26 cellular contexts compared by ENCODE assay signal in genomic region chr6:33967266-33967767, GRCh38.
DNase-seq lines count a peak whose midpoint lies in the region; ATAC-seq and TF ChIP-seq lines count a peak whose summit lies in the region.
"Had no signal": no experiment of that assay in that cellular context is flagged by ENCODE, and none has a peak within 500 bp of the region (broad histone marks: within the 10 kb centered on the region; RNA-seq: fewer than 3 reads in every experiment).

No MANE protein-coding gene starts in this region.

- POLR2A ChIA-PET in naive thymus-derived CD4-positive, alpha-beta T cell (lab: Charles Lee), result interaction anchor here (0.6 kb wide), 1 partner anchor 1247 kb away, joined by 3 read pairs; no protein-coding TSS in a partner anchor

- H3K27ac ChIP-seq in spleen, result no peak overlapping the region
- no peak overlapping the region for H3K27ac ChIP-seq in naive thymus-derived CD4-positive, alpha-beta T cell (ENCODE audit: low read depth, low read length)
- H3K27ac ChIP-seq: epithelial cell of prostate, lower lobe of right lung, Peyer's patch, prostate gland had no signal

- H3K4me3 ChIP-seq in spleen (no peak overlapping the region), MG63 (no peak overlapping the region)
- no peak overlapping the region for H3K4me3 ChIP-seq in naive thymus-derived CD4-positive, alpha-beta T cell (ENCODE audit: low read length)
- H3K4me3 ChIP-seq: GM12878, lower lobe of right lung, mucosa of descending colon, Peyer's patch, prostate gland had no signal

- DNase-seq in activated naive CD4-positive, alpha-beta T cell treated with anti-CD3 and anti-CD28 coated beads, Interleukin-2, amount 50 U/mL, for 72 hours (ENCODE audit: low spot score in 2 of 2), result no peak
- DNase-seq in activated naive CD4-positive, alpha-beta T cell treated with anti-CD3 and anti-CD28 coated beads, Interleukin-2, amount 50 U/mL, for 16 hours, result no peak
- DNase-seq in NCI-H524 treated with DMSO at 0.1 percent for 48 hours (lab: John Stamatoyannopoulos, UW), result peak; percentile 79
- peak; percentile 88 for DNase-seq in left kidney (ENCODE audit: low read depth, low spot score)
- peak; percentile 28 for DNase-seq in spleen
- no peak for DNase-seq in MG63
- no peak for DNase-seq in stimulated activated naive B cell treated with anti-CD40 and anti-IgM and Interleukin-4, amounts not matched to agents 10 μg/mL and 1 μg/mL and 100 μg/mL, for 72 hours
- DNase-seq in naive thymus-derived CD4-positive, alpha-beta T cell, result no peak
- DNase-seq: activated CD4-positive, alpha-beta memory T cell treated with anti-CD3 and anti-CD28 coated beads, Interleukin-2, amount 10 ng/mL, durations not matched to agents 7 days and 5 days; activated CD4-positive, CD25-positive, alpha-beta regulatory T cell treated with anti-CD3 and anti-CD28 coated beads, Interleukin-2, amount 50 U/mL, for 72 hours; activated CD8-positive, alpha-beta memory T cell treated with anti-CD3 and anti-CD28 coated beads, Interleukin-2, amount 50 U/mL, for 48 hours; activated naive CD8-positive, alpha-beta T cell treated with anti-CD3 and anti-CD28 coated beads, Interleukin-2, amount 50 U/mL, for 24 hours; KBM-7; lower lobe of right lung; NCI-H1417 treated with DMSO at 0.1 percent for 48 hours; NCI-H2081 treated with DMSO at 0.1 percent for 48 hours; stimulated activated naive CD8-positive, alpha-beta T cell treated with anti-CD3 and anti-CD28 coated beads, Interleukin-15, Interleukin-2, amounts not matched to agents 100 U/mL and 50 U/mL, for 24 hours; T-cell had no signal

- H3K9me3 ChIP-seq in spleen (peaks cover 0 to 16% (median 6%) of the 10 kb centered on the region in 8 donors), MG63 (peaks cover 4% of the 10 kb centered on the region)
- no peaks in the 10 kb centered on the region for H3K9me3 ChIP-seq in naive thymus-derived CD4-positive, alpha-beta T cell (ENCODE audit: control insufficient read depth in 2 of 3, low read length in 3 of 3)
- H3K9me3 ChIP-seq: prostate gland had no signal

- 70 to 100% (median 78%) methylated on average over 3 of the region's 3 CpGs for WGBS in spleen, 5 donors

- no peaks in the 10 kb centered on the region for H3K4me1 ChIP-seq in spleen
- no peaks in the 10 kb centered on the region for H3K4me1 ChIP-seq in naive thymus-derived CD4-positive, alpha-beta T cell (ENCODE audit: control insufficient read depth in 2 of 2, insufficient read depth in 2 of 2, low read length in 2 of 2)
- H3K4me1 ChIP-seq: lower lobe of right lung, Peyer's patch, prostate gland had no signal

- TF ChIP-seq POLR2A in spleen (IDR thresholded peaks at IDR 0.05), result no peak

- H3K27me3 Mint-ChIP-seq in stimulated activated naive B cell treated with anti-CD40 and anti-IgM and Interleukin-4, amounts not matched to agents 10 μg/mL and 1 μg/mL and 100 μg/mL, for 72 hours, result peaks cover 44 to 68% of the 10 kb centered on the region in 2 donors
- H3K27me3 Mint-ChIP-seq in naive thymus-derived CD4-positive, alpha-beta T cell, result peaks cover 19 to 64% (median 33%) of the 10 kb centered on the region in 5 donors

- no peaks in the 10 kb centered on the region for H3K36me3 ChIP-seq in spleen
- H3K36me3 ChIP-seq in MG63, result no peaks in the 10 kb centered on the region
- no peaks in the 10 kb centered on the region for H3K36me3 ChIP-seq in naive thymus-derived CD4-positive, alpha-beta T cell (ENCODE audit: control insufficient read depth in 2 of 3, insufficient read depth in 3 of 3, low read length in 3 of 3)
- H3K36me3 ChIP-seq: lower lobe of right lung, Peyer's patch, prostate gland had no signal

- H3K9me3 Mint-ChIP-seq in activated naive CD4-positive, alpha-beta T cell treated with anti-CD3 and anti-CD28 coated beads, Interleukin-2, amount 50 U/mL, for 72 hours, result no peaks in the 10 kb centered on the region
- peaks cover 0 to 4% of the 10 kb centered on the region in 2 donors for H3K9me3 Mint-ChIP-seq in stimulated activated naive B cell treated with anti-CD40 and anti-IgM and Interleukin-4, amounts not matched to agents 10 μg/mL and 1 μg/mL and 100 μg/mL, for 72 hours
- H3K9me3 Mint-ChIP-seq in naive thymus-derived CD4-positive, alpha-beta T cell, result peaks cover 0 to 10% (median 1%) of the 10 kb centered on the region in 11 donors
- H3K9me3 Mint-ChIP-seq: activated CD4-positive, alpha-beta memory T cell treated with anti-CD3 and anti-CD28 coated beads, Interleukin-2, amount 10 ng/mL, durations not matched to agents 7 days and 5 days; activated naive CD8-positive, alpha-beta T cell treated with anti-CD3 and anti-CD28 coated beads, Interleukin-2, amount 50 U/mL, for 24 hours; CD4-positive, alpha-beta T cell; central memory CD8-positive, alpha-beta T cell had no signal

- no peak for TF ChIP-seq CTCF in spleen (IDR thresholded peaks at IDR 0.05 in 8 of 11, conservative IDR thresholded peaks at IDR 0.05 in 3 of 11)

- no peaks in the 10 kb centered on the region for H3K4me1 Mint-ChIP-seq in stimulated activated naive B cell treated with anti-CD40 and anti-IgM and Interleukin-4, amounts not matched to agents 10 μg/mL and 1 μg/mL and 100 μg/mL, for 72 hours
- H3K4me1 Mint-ChIP-seq in naive thymus-derived CD4-positive, alpha-beta T cell, result peaks cover 0 to 2% (median 0%) of the 10 kb centered on the region in 7 donors
- H3K4me1 Mint-ChIP-seq: activated CD4-positive, alpha-beta memory T cell treated with anti-CD3 and anti-CD28 coated beads, Interleukin-2, amount 10 ng/mL, durations not matched to agents 7 days and 5 days; activated naive CD8-positive, alpha-beta T cell treated with anti-CD3 and anti-CD28 coated beads, Interleukin-2, amount 50 U/mL, for 24 hours; T-cell had no signal

- intact Hi-C loops in spleen (cut with DNase I; ENCODE audit: low total_unique reads), result no loop called here
- intact Hi-C loops in naive thymus-derived CD4-positive, alpha-beta T cell (cut with micrococcal nuclease), result no loop called here

- H3K36me3 Mint-ChIP-seq in activated naive CD4-positive, alpha-beta T cell treated with anti-CD3 and anti-CD28 coated beads, Interleukin-2, amount 50 U/mL, for 72 hours, result no peaks in the 10 kb centered on the region
- H3K36me3 Mint-ChIP-seq in stimulated activated naive B cell treated with anti-CD40 and anti-IgM and Interleukin-4, amounts not matched to agents 10 μg/mL and 1 μg/mL and 100 μg/mL, for 72 hours, result no peaks in the 10 kb centered on the region
- H3K36me3 Mint-ChIP-seq in naive thymus-derived CD4-positive, alpha-beta T cell, result peaks cover 0 to 3% (median 0%) of the 10 kb centered on the region in 5 donors
- H3K36me3 Mint-ChIP-seq: T-cell had no signal

- peak overlapping the region; percentile 2 to 82 for H3K27ac Mint-ChIP-seq in activated naive CD4-positive, alpha-beta T cell treated with anti-CD3 and anti-CD28 coated beads, Interleukin-2, amount 50 U/mL, for 72 hours
- no peak overlapping the region for H3K27ac Mint-ChIP-seq in stimulated activated naive B cell treated with anti-CD40 and anti-IgM and Interleukin-4, amounts not matched to agents 10 μg/mL and 1 μg/mL and 100 μg/mL, for 72 hours
- no peak overlapping the region for H3K27ac Mint-ChIP-seq in naive thymus-derived CD4-positive, alpha-beta T cell
- H3K27ac Mint-ChIP-seq: activated CD4-positive, alpha-beta memory T cell treated with anti-CD3 and anti-CD28 coated beads, Interleukin-2, amount 10 ng/mL, durations not matched to agents 7 days and 5 days; activated naive CD8-positive, alpha-beta T cell treated with anti-CD3 and anti-CD28 coated beads, Interleukin-2, amount 50 U/mL, for 24 hours; CD4-positive, alpha-beta T cell; HFFc6; T-cell had no signal

- H3K27me3 ChIP-seq in spleen (replicated peaks in 1 of 7) (peaks cover 0 to 29% (median 0%) of the 10 kb centered on the region in 7 donors), MG63 (no peaks in the 10 kb centered on the region; the same call in none of the 2 replicates)
- no peaks in the 10 kb centered on the region for H3K27me3 ChIP-seq in naive thymus-derived CD4-positive, alpha-beta T cell (ENCODE audit: control insufficient read depth in 2 of 2, insufficient read depth in 2 of 2, low read length in 2 of 2)
- H3K27me3 ChIP-seq: Peyer's patch had no signal

- no peak overlapping the region for H3K4me3 Mint-ChIP-seq in stimulated activated naive B cell treated with anti-CD40 and anti-IgM and Interleukin-4, amounts not matched to agents 10 μg/mL and 1 μg/mL and 100 μg/mL, for 72 hours
- no peak overlapping the region for H3K4me3 Mint-ChIP-seq in naive thymus-derived CD4-positive, alpha-beta T cell
- H3K4me3 Mint-ChIP-seq: activated CD4-positive, alpha-beta memory T cell treated with anti-CD3 and anti-CD28 coated beads, Interleukin-2, amount 10 ng/mL, durations not matched to agents 7 days and 5 days; activated naive CD8-positive, alpha-beta T cell treated with anti-CD3 and anti-CD28 coated beads, Interleukin-2, amount 50 U/mL, for 24 hours; CD4-positive, alpha-beta T cell; central memory CD8-positive, alpha-beta T cell; HFFc6; T-cell had no signal

- CTCF ChIA-PET in naive thymus-derived CD4-positive, alpha-beta T cell (lab: Charles Lee), result no interaction called here

- ATAC-seq in activated naive CD4-positive, alpha-beta T cell treated with anti-CD3 and anti-CD28 coated beads, Interleukin-2, amount 50 U/mL, for 72 hours, result no peak
- no peak for ATAC-seq in stimulated activated naive B cell treated with anti-CD40 and anti-IgM and Interleukin-4, amounts not matched to agents 10 μg/mL and 1 μg/mL and 100 μg/mL, for 72 hours (replicated peaks)
- no peak for ATAC-seq in naive thymus-derived CD4-positive, alpha-beta T cell
- ATAC-seq: activated naive CD8-positive, alpha-beta T cell treated with anti-CD3 and anti-CD28 coated beads, Interleukin-2, amount 50 U/mL, for 24 hours; GM12878; lower lobe of right lung; stimulated activated naive CD8-positive, alpha-beta T cell treated with anti-CD3 and anti-CD28 coated beads, Interleukin-15, Interleukin-2, amounts not matched to agents 100 U/mL and 50 U/mL, for 24 hours; T-cell had no signal

Comparison
In these comparisons a context has a peak if more than half of its experiments do, and no peak if none do; other contexts are left out.
1. DNase-seq: peak in NCI-H524 treated with DMSO at 0.1 percent for 48 hours (single experiment), left kidney (single experiment) and spleen (single experiment); none in activated naive CD4-positive, alpha-beta T cell treated with anti-CD3 and anti-CD28 coated beads, Interleukin-2, amount 50 U/mL, for 72 hours (0 of 2), activated naive CD4-positive, alpha-beta T cell treated with anti-CD3 and anti-CD28 coated beads, Interleukin-2, amount 50 U/mL, for 16 hours (single experiment), MG63 (single experiment), stimulated activated naive B cell treated with anti-CD40 and anti-IgM and Interleukin-4, amounts not matched to agents 10 μg/mL and 1 μg/mL and 100 μg/mL, for 72 hours (single experiment) and naive thymus-derived CD4-positive, alpha-beta T cell (0 of 9).
2. H3K27ac Mint-ChIP-seq: peak in activated naive CD4-positive, alpha-beta T cell treated with anti-CD3 and anti-CD28 coated beads, Interleukin-2, amount 50 U/mL, for 72 hours (2 of 2); none in stimulated activated naive B cell treated with anti-CD40 and anti-IgM and Interleukin-4, amounts not matched to agents 10 μg/mL and 1 μg/mL and 100 μg/mL, for 72 hours (single experiment) and naive thymus-derived CD4-positive, alpha-beta T cell (0 of 9).